In the genomic region with DNA sequence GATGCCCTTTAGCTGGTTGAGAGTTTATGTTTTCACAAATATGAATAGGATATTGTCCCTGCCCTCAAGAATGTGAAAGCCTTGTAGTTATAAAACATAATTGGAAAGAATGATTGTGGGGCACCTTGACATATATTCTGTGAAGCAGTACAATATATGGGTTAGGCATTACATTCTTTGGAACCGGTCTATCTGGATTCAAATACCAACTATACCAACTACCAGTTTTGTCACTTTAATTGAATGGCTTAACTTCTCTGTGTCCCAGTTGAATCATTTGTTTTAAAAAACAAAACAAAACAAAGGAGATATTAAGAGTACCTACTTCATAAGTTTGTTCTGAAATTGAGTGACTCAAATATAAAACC, we compare ENCODE assay signal across 25 cellular contexts.
"Had no signal": no experiment of that assay in that cellular context is flagged by ENCODE, and none has a peak within 500 bp of the region (broad histone marks: within the 10 kb centered on the region; RNA-seq: fewer than 3 reads in every experiment).

No MANE protein-coding gene starts in this region.

- H3K27ac ChIP-seq: body of pancreas, dorsolateral prefrontal cortex, left ventricle myocardium inferior, pancreas, psoas muscle, tibial artery, WERI-Rb-1 had no signal

- H3K36me3 ChIP-seq: left ventricle myocardium inferior, pancreas, tibial artery, WERI-Rb-1 had no signal

- H3K27me3 ChIP-seq: body of pancreas, dorsolateral prefrontal cortex, pancreas, tibial artery had no signal

- H3K4me3 ChIP-seq: body of pancreas, dorsolateral prefrontal cortex, left ventricle myocardium inferior, pancreas, psoas muscle, tibial artery had no signal

- DNase-seq: activated CD4-positive, alpha-beta T cell treated with anti-CD3 and anti-CD28 coated beads, Interleukin-2, amount 10 ng/mL, durations not matched to agents 7 days and 5 days; activated CD4-positive, CD25-positive, alpha-beta regulatory T cell treated with anti-CD3 and anti-CD28 coated beads, Interleukin-2, amount 50 U/mL, for 72 hours; activated CD8-positive, alpha-beta memory T cell treated with anti-CD3 and anti-CD28 coated beads, Interleukin-2, amount 10 ng/mL, durations not matched to agents 7 days and 5 days; activated CD8-positive, alpha-beta T cell treated with anti-CD3 and anti-CD28 coated beads for 36 hours; activated gamma-delta T cell treated with Interleukin-2 at 50 U/mL for 16 hours; activated T-cell treated with anti-CD3 and anti-CD28 coated beads for 4 hours; anterior cingulate cortex; body of pancreas; caudate nucleus; dorsolateral prefrontal cortex; effector memory CD8-positive, alpha-beta T cell; foreskin fibroblast; kidney; left ventricle myocardium inferior; nephron progenitor cell; pancreas; psoas muscle; right cardiac atrium; stimulated activated CD4-positive, alpha-beta T cell treated with anti-CD3 and anti-CD28 coated beads, Interleukin-1b, Interleukin-23, amount 100 ng/mL, for 48 hours; stimulated activated naive CD8-positive, alpha-beta T cell treated with anti-CD3 and anti-CD28 coated beads, Interleukin-15, amount 100 ng/mL, for 72 hours; T-cell; tibial artery; WERI-Rb-1 had no signal

- ATAC-seq: activated CD8-positive, alpha-beta memory T cell treated with anti-CD3 and anti-CD28 coated beads, Interleukin-2, amount 10 ng/mL, durations not matched to agents 7 days and 5 days; activated CD8-positive, alpha-beta T cell treated with anti-CD3 and anti-CD28 coated beads for 36 hours; body of pancreas; effector memory CD8-positive, alpha-beta T cell; pancreas; psoas muscle; right cardiac atrium; stimulated activated naive CD8-positive, alpha-beta T cell treated with anti-CD3 and anti-CD28 coated beads, Interleukin-15, amount 100 ng/mL, for 72 hours; T-cell had no signal

- FAIRE-seq: kidney, pancreas, TTC549, urothelium cell line had no signal

- H3K4me1 ChIP-seq: body of pancreas, left ventricle myocardium inferior, pancreas, psoas muscle, tibial artery had no signal
